Comparison of ENCODE assay signal across 10 cellular contexts in the genomic region with DNA sequence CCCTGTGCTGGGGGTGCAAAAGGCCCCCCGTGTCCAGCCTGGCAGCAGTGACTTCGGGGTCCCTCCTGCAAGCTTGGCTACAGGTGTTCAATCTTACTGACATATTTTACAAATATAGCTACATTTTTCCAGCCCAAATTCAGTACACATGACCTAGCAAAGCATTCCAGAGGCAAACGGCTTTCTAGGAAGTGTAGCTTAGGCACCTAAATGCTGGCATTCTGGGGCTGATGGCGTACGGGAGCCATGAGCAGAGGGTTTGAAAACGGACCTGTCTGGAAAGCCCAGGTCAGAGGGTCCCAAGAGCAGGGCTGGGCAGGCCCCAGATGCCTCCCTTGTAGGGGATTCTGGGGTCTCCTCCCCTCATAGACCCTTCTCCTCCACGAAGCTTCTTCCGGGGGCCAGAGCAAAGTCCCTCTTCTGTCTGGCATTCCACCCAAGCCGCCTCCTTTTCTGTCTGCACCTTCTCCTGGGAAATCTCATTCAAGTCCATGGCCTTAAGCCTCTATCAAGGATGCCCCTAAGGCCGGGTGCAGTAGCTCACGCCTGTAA.
A peak's percentile ranks its signal among the peaks of the same experiment; 100 is the strongest.
DNase-seq lines count a peak whose midpoint lies in the region; TF ChIP-seq lines count a peak whose summit lies in the region.
"Had no signal": no experiment of that assay in that cellular context is flagged by ENCODE, and none has a peak within 500 bp of the region (broad histone marks: within the 10 kb centered on the region; RNA-seq: fewer than 3 reads in every experiment).

No MANE protein-coding gene starts in this region.

- H3K9ac ChIP-seq in BLaER1 (peak overlapping the region; percentile 32; the same call in 1 of the 2 replicates), NT2/D1 (ENCODE audit: insufficient read length, low read depth) (peak overlapping the region; percentile 32), endodermal cell (ENCODE audit: extremely low read depth, low read length, poor library complexity, severe bottlenecking) (no peak overlapping the region)

- peak overlapping the region; percentile 76 for H2AFZ ChIP-seq in osteoblast (ENCODE audit: low read length)

- H3K9me3 ChIP-seq in BLaER1, result no peaks in the 10 kb centered on the region
- H3K9me3 ChIP-seq in NT2/D1 (ENCODE audit: insufficient read depth, low read length), result no peaks in the 10 kb centered on the region
- H3K9me3 ChIP-seq in endodermal cell (ENCODE audit: control insufficient read depth, low read length), result no peaks in the 10 kb centered on the region
- H3K9me3 ChIP-seq in osteoblast (ENCODE audit: low read depth, low read length), result no peaks in the 10 kb centered on the region

- no peak for TF ChIP-seq CTCF in endodermal cell (conservative IDR thresholded peaks at IDR 0.05)
- no peak for TF ChIP-seq CTCF in osteoblast (IDR thresholded peaks at IDR 0.05; ENCODE audit: extremely low read depth, low read depth, low read length)

- no peaks in the 10 kb centered on the region for H3K36me3 ChIP-seq in BLaER1
- H3K36me3 ChIP-seq in NT2/D1 (ENCODE audit: insufficient read depth, insufficient read length, low read length), result no peaks in the 10 kb centered on the region
- no peaks in the 10 kb centered on the region for H3K36me3 ChIP-seq in endodermal cell (ENCODE audit: control insufficient read depth, insufficient read depth, low read length)
- H3K36me3 ChIP-seq in osteoblast (ENCODE audit: insufficient read depth, low read length), result no peaks in the 10 kb centered on the region

- H3K4me1 ChIP-seq in BLaER1, result peaks cover 99% of the 10 kb centered on the region
- H3K4me1 ChIP-seq in NT2/D1 (ENCODE audit: insufficient read depth, insufficient read length), result peaks cover 4% of the 10 kb centered on the region
- peaks cover 7% of the 10 kb centered on the region for H3K4me1 ChIP-seq in endodermal cell (ENCODE audit: control insufficient read depth, insufficient read depth, low read length)
- H3K4me1 ChIP-seq in osteoblast (ENCODE audit: insufficient read depth, low read length), result peaks cover 35% of the 10 kb centered on the region

- H3K79me2 ChIP-seq in osteoblast (ENCODE audit: insufficient read depth, low read length), result no peaks in the 10 kb centered on the region

- H3K36me3 Mint-ChIP-seq in endodermal cell (ENCODE audit: low read depth), result no peaks in the 10 kb centered on the region

- peak overlapping the region; percentile 35 for H3K4me3 Mint-ChIP-seq in endodermal cell

- H3K4me3 ChIP-seq in BLaER1 (no peak overlapping the region), NT2/D1 (ENCODE audit: insufficient read length, low read depth) (no peak overlapping the region), endodermal cell (ENCODE audit: low read length) (peak overlapping the region; percentile 43), osteoblast (ENCODE audit: insufficient read depth, low read length) (peak overlapping the region; percentile 56)

- peak overlapping the region; percentile 71 for H3K4me2 ChIP-seq in BLaER1
- peak overlapping the region; percentile 73 for H3K4me2 ChIP-seq in osteoblast (ENCODE audit: insufficient read depth, low read length)

- H3K27me3 ChIP-seq in BLaER1 (no peaks in the 10 kb centered on the region), NT2/D1 (ENCODE audit: insufficient read depth, insufficient read length) (peaks cover 27% of the 10 kb centered on the region), endodermal cell (ENCODE audit: control insufficient read depth, insufficient read depth, low read length, poor library complexity, severe bottlenecking) (peaks cover 9% of the 10 kb centered on the region), osteoblast (ENCODE audit: insufficient read depth, low read length) (no peaks in the 10 kb centered on the region)

- no peaks in the 10 kb centered on the region for H3K9me3 Mint-ChIP-seq in endodermal cell
- H3K9me3 Mint-ChIP-seq: activated CD4-positive, alpha-beta T cell treated with anti-CD3 and anti-CD28 coated beads, Interleukin-2, amount 10 ng/mL, durations not matched to agents 24 days and 14 days; stimulated activated naive CD8-positive, alpha-beta T cell treated with anti-CD3 and anti-CD28 coated beads, Interleukin-15, amount 100 ng/mL, for 72 hours had no signal

- WGBS in endodermal cell (ENCODE audit: insufficient coverage in 1 of 2, insufficient read length in 1 of 2), 2 experiments, result 83 to 88% methylated on average over 7 to 11 of the region's 11 CpGs

- DNase-seq in NT2/D1 (ENCODE audit: low read depth, low spot score), result no peak
- no peak for DNase-seq in endodermal cell
- peak; percentile 76 for DNase-seq in osteoblast (ENCODE audit: insufficient read length, low spot score, missing footprints)
- no peak for DNase-seq in cerebellum (ENCODE audit: low spot score)
- DNase-seq in T1000 (lab: John Stamatoyannopoulos, UW), result no peak
- DNase-seq in activated CD4-positive, alpha-beta T cell treated with anti-CD3 and anti-CD28 coated beads, Interleukin-2, amount 50 U/mL, for 48 hours, result no peak
- no peak for DNase-seq in SHP77 (lab: John Stamatoyannopoulos, UW)

- H3K27ac ChIP-seq in BLaER1 (peak overlapping the region; percentile 86), endodermal cell (ENCODE audit: low read depth, low read length) (no peak overlapping the region), osteoblast (ENCODE audit: low read depth, low read length) (peak overlapping the region; percentile 85)

- H4K20me1 ChIP-seq in BLaER1, result no peaks in the 10 kb centered on the region
- no peaks in the 10 kb centered on the region for H4K20me1 ChIP-seq in osteoblast (ENCODE audit: insufficient read depth, low read length)

- H3K27ac Mint-ChIP-seq in endodermal cell, result no peak overlapping the region
- H3K27ac Mint-ChIP-seq: activated CD4-positive, alpha-beta T cell treated with anti-CD3 and anti-CD28 coated beads, Interleukin-2, amount 10 ng/mL, durations not matched to agents 24 days and 14 days; stimulated activated naive CD8-positive, alpha-beta T cell treated with anti-CD3 and anti-CD28 coated beads, Interleukin-15, amount 100 ng/mL, for 72 hours had no signal

- H3K27me3 Mint-ChIP-seq in endodermal cell (ENCODE audit: insufficient read depth), result peaks cover 66% of the 10 kb centered on the region

- peaks cover 30% of the 10 kb centered on the region for H3K4me1 Mint-ChIP-seq in endodermal cell

Comparison
In these comparisons a context has a peak if more than half of its experiments do, and no peak if none do; other contexts are left out.
1. H3K4me3 ChIP-seq: peak in endodermal cell (single experiment) and osteoblast (single experiment); none in BLaER1 (single experiment) and NT2/D1 (single experiment).